ENCODE assay signal across 8 cellular contexts in the genomic region with DNA sequence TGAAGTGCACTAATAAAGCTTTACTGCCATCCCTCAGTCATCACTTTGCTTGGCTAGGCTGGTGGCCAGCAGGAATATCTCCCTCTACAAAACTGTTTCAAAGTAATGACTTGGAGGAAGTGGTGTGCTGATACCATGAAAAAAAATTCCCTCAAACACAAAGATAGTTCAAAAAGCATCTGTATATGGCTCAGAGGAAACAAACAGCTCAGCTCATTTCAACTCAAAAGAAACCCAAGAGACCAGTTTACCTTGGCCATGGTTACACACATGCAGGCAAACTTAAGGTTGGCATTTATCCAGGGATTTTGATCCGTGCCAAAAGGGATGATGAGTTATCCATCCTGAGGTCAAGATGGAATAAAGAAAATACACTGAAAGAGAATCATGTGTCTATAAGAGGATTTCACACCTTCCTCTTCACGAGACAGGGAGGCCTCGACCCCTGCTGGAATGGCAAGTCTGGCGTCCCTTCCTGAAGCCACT. TPM values are rescaled to one million over a fixed set of nuclear protein-coding genes. Genes with fewer than 3 reads are reported as not detected.
DNase-seq lines count a peak whose midpoint lies in the region; ATAC-seq and TF ChIP-seq lines count a peak whose summit lies in the region.

No MANE protein-coding gene starts in this region.

- no peaks in the 10 kb centered on the region for H3K27me3 Mint-ChIP-seq in CD4-positive, alpha-beta memory T cell

- H3K9me3 Mint-ChIP-seq in CD4-positive, alpha-beta memory T cell, result no peaks in the 10 kb centered on the region

- intact Hi-C loops in CD4-positive, alpha-beta memory T cell (cut with micrococcal nuclease), result loop anchor here (2.0 kb wide), 1 partner anchor 15 kb away; no protein-coding TSS in a partner anchor

- no peaks in the 10 kb centered on the region for H3K27me3 ChIP-seq in CD4-positive, alpha-beta memory T cell (ENCODE audit: insufficient read depth, low read length)
- H3K27me3 ChIP-seq in adipocyte (replicated peaks; ENCODE audit: control insufficient read depth, insufficient read depth, low read length) (no peaks in the 10 kb centered on the region), lung (ENCODE audit: control insufficient read depth, insufficient read depth) (no peaks in the 10 kb centered on the region), BE2C (no peaks in the 10 kb centered on the region)

- peak; percentile 36 for ATAC-seq in lung (ENCODE audit: insufficient read depth, low FRiP score)
- no peak for ATAC-seq in HG03097 (IDR thresholded peaks at IDR 0.05; ENCODE audit: low FRiP score, unreplicated experiment)
- no peak for ATAC-seq in HG02763 (IDR thresholded peaks at IDR 0.05; ENCODE audit: unreplicated experiment)

- CTCF ChIA-PET in CD4-positive, alpha-beta memory T cell (lab: Charles Lee; ENCODE audit: partially characterized antibody), result interaction anchor here (0.8 to 2.5 kb wide), 11 partner anchors 8 to 153 kb away, joined by 3 to 12 read pairs (median 5); a partner anchor contains a TSS

- TF ChIP-seq CTCF in lung (IDR thresholded peaks at IDR 0.05; ENCODE audit: control extremely low read depth, extremely low read depth), result no peak
- no peak for TF ChIP-seq CTCF in BE2C (IDR thresholded peaks at IDR 0.05; ENCODE audit: low read depth, low read length)

- no peaks in the 10 kb centered on the region for H3K9me3 ChIP-seq in CD4-positive, alpha-beta memory T cell (ENCODE audit: control insufficient read depth in 1 of 2, low read length in 2 of 2)
- no peaks in the 10 kb centered on the region for H3K9me3 ChIP-seq in adipocyte (ENCODE audit: control insufficient read depth, low read length)
- no peaks in the 10 kb centered on the region for H3K9me3 ChIP-seq in lung (ENCODE audit: control insufficient read depth in 2 of 2, insufficient read depth in 1 of 2, low read length in 1 of 2)
- H3K9me3 ChIP-seq in BE2C, result no peaks in the 10 kb centered on the region

- H3K4me1 ChIP-seq in CD4-positive, alpha-beta memory T cell (ENCODE audit: insufficient read depth, low read length), result peaks cover 88% of the 10 kb centered on the region
- peaks cover 27% of the 10 kb centered on the region for H3K4me1 ChIP-seq in adipocyte (ENCODE audit: control insufficient read depth, insufficient read depth, low read length)
- H3K4me1 ChIP-seq in lung (ENCODE audit: control insufficient read depth in 2 of 2, insufficient read depth in 2 of 2, low read length in 2 of 2), result peaks cover 3 to 7% of the 10 kb centered on the region in 2 donors
- H3K4me1 ChIP-seq in BE2C, result no peaks in the 10 kb centered on the region

- H3K9ac ChIP-seq in adipocyte (ENCODE audit: low read length), result no peak overlapping the region

- 57 to 75% methylated on average over 4 of the region's 4 CpGs for WGBS in lung, 2 donors

- POLR2A ChIA-PET in CD4-positive, alpha-beta memory T cell (lab: Charles Lee; ENCODE audit: partially characterized antibody), result interaction anchor here (0.8 to 15.0 kb wide), 5 partner anchors 9 to 60 kb away, joined by 3 to 233 read pairs (median 4); a partner anchor contains a TSS

- H3K4me3 ChIP-seq in CD4-positive, alpha-beta memory T cell (ENCODE audit: low read length in 2 of 2), result no peak overlapping the region
- H3K4me3 ChIP-seq in adipocyte (ENCODE audit: low read length), result no peak overlapping the region
- H3K4me3 ChIP-seq in lung, result no peak overlapping the region
- no peak overlapping the region for H3K4me3 ChIP-seq in BE2C (ENCODE audit: low read depth, low read length)

- peaks cover 3% of the 10 kb centered on the region for H3K36me3 ChIP-seq in CD4-positive, alpha-beta memory T cell (ENCODE audit: insufficient read depth, low read length)
- no peaks in the 10 kb centered on the region for H3K36me3 ChIP-seq in adipocyte (ENCODE audit: control insufficient read depth, insufficient read depth, low read length, severe bottlenecking)
- peaks cover 0 to 3% of the 10 kb centered on the region in 2 donors for H3K36me3 ChIP-seq in lung (ENCODE audit: control insufficient read depth in 2 of 2, insufficient read depth in 2 of 2, low read length in 2 of 2)
- no peaks in the 10 kb centered on the region for H3K36me3 ChIP-seq in BE2C

- peak overlapping the region in 7 of 8 donors; percentile 23 to 74 (median 52) for H3K4me3 Mint-ChIP-seq in CD4-positive, alpha-beta memory T cell

- no peak for DNase-seq in CD4-positive, alpha-beta memory T cell
- DNase-seq in HT1080 (ENCODE audit: low read depth), result peak; percentile 92
- DNase-seq in adipocyte (ENCODE audit: low read depth), result peak; percentile 45
- no peak for DNase-seq in lung (ENCODE audit: low spot score)
- DNase-seq in NCI-H2171 (lab: John Stamatoyannopoulos, UW), result no peak
- no peak for DNase-seq in BE2C

- peak overlapping the region; percentile 49 to 89 (median 78) for H3K27ac Mint-ChIP-seq in CD4-positive, alpha-beta memory T cell

- peaks cover 61 to 94% (median 81%) of the 10 kb centered on the region in 4 donors for H3K4me1 Mint-ChIP-seq in CD4-positive, alpha-beta memory T cell

- H3K36me3 Mint-ChIP-seq in CD4-positive, alpha-beta memory T cell, result peaks cover 30 to 47% of the 10 kb centered on the region in 2 donors

- H3K27ac ChIP-seq in CD4-positive, alpha-beta memory T cell (ENCODE audit: low read depth, low read length), result peak overlapping the region; percentile 38
- H3K27ac ChIP-seq in lung (ENCODE audit: low read depth in 1 of 2, low read length in 1 of 2), result no peak overlapping the region

RNA-seq across cellular contexts. Expression of a gene that starts 18.4 kb away (rescaled TPM):
- 100 to 1,000 TPM; 483 to 484 TPM for total RNA-seq in CD4-positive, alpha-beta memory T cell
- polyA plus RNA-seq in CD4-positive, alpha-beta memory T cell, result 100 to 1,000 TPM in 1 of 2 donors, 10 to 100 TPM in 1; 79.2 to 169 TPM
- 10.3 and 15.6 TPM in 2 replicates for total RNA-seq in HT1080 (2014; rRNA removed; shearing (Covaris generic))
- polyA plus RNA-seq in HT1080 (2015; cell fraction: cytosol; rRNA removed), result 16.2 and 25.9 TPM in 2 replicates
- 9.2 and 15.2 TPM in 2 replicates for polyA plus RNA-seq in HT1080 (2015; cell fraction: nucleus; rRNA removed)
- total RNA-seq in lung, result 10 to 100 TPM; 44.6 to 64.1 TPM
- polyA plus RNA-seq in lung, result 10 to 100 TPM; 18.5 to 53.3 TPM
- polyA plus RNA-seq in BE2C (2012; ENCODE audit: insufficient read depth, insufficient read length, low read depth), result 7.4 TPM

Comparison
In these comparisons a context has a peak if more than half of its experiments do, and no peak if none do; other contexts are left out.
1. DNase-seq: peak in HT1080 (single experiment) and adipocyte (single experiment); none in CD4-positive, alpha-beta memory T cell (0 of 5), lung (single experiment), NCI-H2171 (single experiment) and BE2C (single experiment).
2. RNA of a gene that starts 18.4 kb away (total RNA-seq): 483 to 484 TPM in CD4-positive, alpha-beta memory T cell; 44.6 to 64.1 TPM in lung and 10.3 to 15.6 TPM in HT1080; every median in the first group is over 4 times any median in the second.